Comparison of ENCODE assay signal across 8 cellular contexts in the genomic region with DNA sequence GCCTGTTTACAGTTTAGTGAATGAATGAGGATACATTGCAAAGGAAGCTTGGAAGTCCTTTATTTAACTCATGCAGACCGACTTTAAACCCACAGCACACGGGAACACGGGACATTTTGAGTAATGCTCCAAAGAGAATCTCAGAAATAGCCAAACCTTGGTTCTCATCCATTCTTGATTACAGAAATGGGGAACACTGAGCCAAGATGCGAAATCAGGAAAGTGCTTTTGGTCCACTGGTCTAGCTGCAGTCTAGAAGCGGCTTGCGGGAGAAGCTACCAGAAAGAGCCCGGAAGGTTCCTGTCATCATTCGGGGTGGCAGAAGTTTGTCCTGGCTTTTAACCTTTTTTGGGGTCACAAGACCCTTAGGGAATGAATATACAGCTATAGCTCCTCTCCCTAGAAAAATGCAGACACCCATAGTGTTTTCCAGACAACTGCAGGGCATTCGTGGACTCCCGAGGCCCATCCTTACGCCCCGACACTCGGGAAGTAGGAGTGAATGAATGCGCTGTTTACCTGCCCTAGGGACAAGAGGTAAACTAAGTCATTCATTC. TPM values are rescaled to one million over a fixed set of nuclear protein-coding genes. Genes with fewer than 3 reads are reported as not detected.
A peak's percentile ranks its signal among the peaks of the same experiment; 100 is the strongest.
DNase-seq lines count a peak whose midpoint lies in the region; ATAC-seq and TF ChIP-seq lines count a peak whose summit lies in the region.

No MANE protein-coding gene starts in this region.

- H3K9me3 Mint-ChIP-seq in CD4-positive, alpha-beta T cell = no peaks in the 10 kb centered on the region
- H3K9me3 Mint-ChIP-seq in neural crest cell = no peaks in the 10 kb centered on the region

- peak overlapping the region; percentile 43 for H3K27ac ChIP-seq in CD4-positive, alpha-beta T cell (ENCODE audit: low read depth, low read length)
- peak overlapping the region; percentile 62 for H3K27ac ChIP-seq in effector memory CD4-positive, alpha-beta T cell (ENCODE audit: insufficient read depth, low read length, poor library complexity, severe bottlenecking)

- no peak for DNase-seq in CD4-positive, alpha-beta T cell
- no peak for DNase-seq in NB4 (ENCODE audit: low read depth)
- DNase-seq in effector memory CD4-positive, alpha-beta T cell = no peak
- no peak for DNase-seq in neural crest cell (ENCODE audit: low read depth, low spot score)
- no peak for DNase-seq in EL
- DNase-seq in SW480 (ENCODE audit: low spot score) = no peak

- H3K4me3 ChIP-seq in NB4 (ENCODE audit: low read depth, low read length) = peak overlapping the region; percentile 71
- peak overlapping the region; percentile 63 for H3K4me3 ChIP-seq in effector memory CD4-positive, alpha-beta T cell (ENCODE audit: insufficient read depth, low read depth, low read length, poor library complexity, severe bottlenecking)

- no peak for TF ChIP-seq CTCF in CD4-positive, alpha-beta T cell (IDR thresholded peaks at IDR 0.05)
- no peak for TF ChIP-seq CTCF in NB4 (IDR thresholded peaks at IDR 0.05; ENCODE audit: low read depth, low read length)
- no peak for TF ChIP-seq CTCF in neural crest cell (conservative IDR thresholded peaks at IDR 0.05)

- intact Hi-C loops in CD4-positive, alpha-beta T cell (cut with DNase I, micrococcal nuclease) = no loop called here

- TF ChIP-seq POLR2A in NB4 (IDR thresholded peaks at IDR 0.05; ENCODE audit: extremely low read depth, insufficient read length) = no peak

- H3K4me1 ChIP-seq in effector memory CD4-positive, alpha-beta T cell (ENCODE audit: control insufficient read depth, insufficient read depth, low read length, poor library complexity, severe bottlenecking) = peaks cover 22% of the 10 kb centered on the region

- no peaks in the 10 kb centered on the region for H3K9me3 ChIP-seq in CD4-positive, alpha-beta T cell (ENCODE audit: control insufficient read depth, low read length)
- no peaks in the 10 kb centered on the region for H3K9me3 ChIP-seq in effector memory CD4-positive, alpha-beta T cell (ENCODE audit: control insufficient read depth, low read length)

- POLR2A ChIA-PET in CD4-positive, alpha-beta T cell (lab: Charles Lee) = interaction anchor here (0.7 to 2.6 kb wide), 6 partner anchors 9 to 326 kb away, joined by 3 to 18 read pairs (median 4); a partner anchor contains a TSS

- H3K36me3 ChIP-seq in effector memory CD4-positive, alpha-beta T cell (ENCODE audit: control insufficient read depth, insufficient read depth, low read length) = no peaks in the 10 kb centered on the region

- H3K4me1 Mint-ChIP-seq in CD4-positive, alpha-beta T cell (ENCODE audit: low read depth) = peaks cover 41% of the 10 kb centered on the region
- H3K4me1 Mint-ChIP-seq in neural crest cell = peaks cover 41% of the 10 kb centered on the region

- peak overlapping the region; percentile 89 for H3K4me3 Mint-ChIP-seq in CD4-positive, alpha-beta T cell
- H3K4me3 Mint-ChIP-seq in neural crest cell = peak overlapping the region; percentile 89

- ATAC-seq in CD4-positive, alpha-beta T cell (ENCODE audit: poor library complexity) = no peak
- no peak for ATAC-seq in GM21717 (IDR thresholded peaks at IDR 0.05; ENCODE audit: unreplicated experiment)
- no peak for ATAC-seq in HG03139 (IDR thresholded peaks at IDR 0.05; ENCODE audit: unreplicated experiment)

- no peaks in the 10 kb centered on the region for H3K27me3 Mint-ChIP-seq in CD4-positive, alpha-beta T cell
- no peaks in the 10 kb centered on the region for H3K27me3 Mint-ChIP-seq in neural crest cell (ENCODE audit: low read depth)

- H3K27me3 ChIP-seq in CD4-positive, alpha-beta T cell (ENCODE audit: control insufficient read depth, insufficient read depth, low read length) = no peaks in the 10 kb centered on the region
- H3K27me3 ChIP-seq in effector memory CD4-positive, alpha-beta T cell (replicated peaks; ENCODE audit: control insufficient read depth, insufficient read depth, low read length, poor library complexity, severe bottlenecking) = no peaks in the 10 kb centered on the region

- H3K27ac Mint-ChIP-seq in CD4-positive, alpha-beta T cell = peak overlapping the region; percentile 81
- H3K27ac Mint-ChIP-seq in neural crest cell (ENCODE audit: unreplicated experiment) = peak overlapping the region; percentile 24

- CTCF ChIA-PET in CD4-positive, alpha-beta T cell (lab: Charles Lee) = no interaction called here

- H3K36me3 Mint-ChIP-seq in CD4-positive, alpha-beta T cell (ENCODE audit: low read depth) = peaks cover 6% of the 10 kb centered on the region
- H3K36me3 Mint-ChIP-seq in neural crest cell (ENCODE audit: low read depth) = no peaks in the 10 kb centered on the region

RNA-seq across cellular contexts. Expression of a gene that starts 0.5 kb away (rescaled TPM):
- total RNA-seq in CD4-positive, alpha-beta T cell = 10 to 100 TPM; 10.2 to 10.9 TPM
- 23.9 and 25.0 TPM in 2 replicates for total RNA-seq in neural crest cell
